ENCODE assay signal across 10 cellular contexts in the genomic region with DNA sequence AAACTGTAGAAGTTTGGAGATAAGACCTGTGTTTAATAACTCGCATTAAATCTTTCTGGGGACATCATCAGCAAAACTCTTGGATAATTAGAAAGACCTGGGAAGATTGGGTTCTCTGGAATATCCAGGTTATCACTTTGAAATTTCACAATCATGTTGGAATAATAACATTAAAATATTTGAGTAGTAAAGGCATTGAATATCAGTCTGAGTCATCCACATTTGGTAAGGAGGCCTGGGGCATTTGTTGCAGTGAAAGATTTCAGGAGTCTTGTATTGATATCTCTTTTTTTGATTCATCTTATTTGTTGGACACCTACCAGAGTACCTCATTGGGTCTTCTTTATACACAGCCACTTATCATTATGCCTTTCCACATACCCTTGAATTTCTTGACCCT.
DNase-seq lines count a peak whose midpoint lies in the region; ATAC-seq and TF ChIP-seq lines count a peak whose summit lies in the region.
"Had no signal": no experiment of that assay in that cellular context is flagged by ENCODE, and none has a peak within 500 bp of the region (broad histone marks: within the 10 kb centered on the region; RNA-seq: fewer than 3 reads in every experiment).

No MANE protein-coding gene starts in this region.

- H3K9me2 ChIP-seq in SU-DHL-6 (replicated peaks; ENCODE audit: insufficient read depth, low read length): no peaks in the 10 kb centered on the region

- no peaks in the 10 kb centered on the region for H3F3A ChIP-seq in SU-DHL-6 (ENCODE audit: insufficient read depth)

- H3K4me3 ChIP-seq in SU-DHL-6 (ENCODE audit: insufficient read depth, low read length, poor library complexity, severe bottlenecking) (no peak overlapping the region), spleen (peak overlapping the region in 1 of 8 donors; percentile 39), prostate gland (no peak overlapping the region)

- WGBS in spleen, 5 donors: 95 to 100% (median 98%) methylated on average over 1 of the region's 1 CpG
- 86% methylated on average over 1 of the region's 1 CpG for WGBS in prostate gland

- H2AFZ ChIP-seq in SU-DHL-6 (ENCODE audit: low read depth, low read length, severe bottlenecking): peak overlapping the region; percentile 49

- no peaks in the 10 kb centered on the region for H3K79me2 ChIP-seq in SU-DHL-6 (ENCODE audit: insufficient read depth, low read length)

- H3K4me1 ChIP-seq in spleen (peaks cover 13 to 37% (median 24%) of the 10 kb centered on the region in 6 donors), prostate gland (replicated peaks) (no peaks in the 10 kb centered on the region)

- DNase-seq in spleen (no peak), prostate gland (ENCODE audit: low spot score) (no peak)
- DNase-seq: left cardiac atrium; NCI-H1436; stimulated activated naive B cell treated with anti-CD40 and anti-IgM and Interleukin-4, amounts not matched to agents 10 μg/mL and 1 μg/mL and 100 μg/mL, for 72 hours had no signal

- H3K9ac ChIP-seq in SU-DHL-6 (ENCODE audit: low read length): no peak overlapping the region

- H3K27ac ChIP-seq in SU-DHL-6 (ENCODE audit: low read depth, low read length) (no peak overlapping the region), spleen (peak overlapping the region in 5 of 8 donors; percentile 59 to 83 (median 74)), prostate gland (no peak overlapping the region)

- no peaks in the 10 kb centered on the region for H4K20me1 ChIP-seq in SU-DHL-6 (ENCODE audit: low read depth, low read length)

- peak overlapping the region; percentile 41 for H3K4me2 ChIP-seq in SU-DHL-6 (ENCODE audit: low read depth, low read length, poor library complexity, severe bottlenecking)

- no peaks in the 10 kb centered on the region for H3K9me3 ChIP-seq in SU-DHL-6 (ENCODE audit: insufficient read depth, low read length)
- H3K9me3 ChIP-seq in spleen: no peaks in the 10 kb centered on the region
- H3K9me3 ChIP-seq in prostate gland: no peaks in the 10 kb centered on the region

- no peaks in the 10 kb centered on the region for H3K36me3 ChIP-seq in SU-DHL-6 (ENCODE audit: low read length)
- H3K36me3 ChIP-seq in spleen: peaks cover 0 to 8% (median 0%) of the 10 kb centered on the region in 6 donors
- no peaks in the 10 kb centered on the region for H3K36me3 ChIP-seq in prostate gland

- TF ChIP-seq POLR2A in spleen (IDR thresholded peaks at IDR 0.05) (no peak), prostate gland (IDR thresholded peaks at IDR 0.05) (no peak)

- no peak for TF ChIP-seq CTCF in SU-DHL-6 (IDR thresholded peaks at IDR 0.05; ENCODE audit: insufficient read depth, low read length, poor library complexity, severe bottlenecking)
- TF ChIP-seq CTCF in spleen (IDR thresholded peaks at IDR 0.05 in 8 of 11, conservative IDR thresholded peaks at IDR 0.05 in 3 of 11): no peak
- no peak for TF ChIP-seq CTCF in prostate gland (IDR thresholded peaks at IDR 0.05)

- H3K27me3 ChIP-seq in SU-DHL-6 (ENCODE audit: low read length) (no peaks in the 10 kb centered on the region), spleen (replicated peaks in 1 of 7) (no peaks in the 10 kb centered on the region), prostate gland (replicated peaks; ENCODE audit: insufficient read depth) (no peaks in the 10 kb centered on the region)

- intact Hi-C loops in spleen (cut with DNase I; ENCODE audit: low total_unique reads): no loop called here
- intact Hi-C loops in prostate gland (cut with DNase I): loop anchor here (2.0 to 10.0 kb wide), 2 partner anchors 66 to 206 kb away; no protein-coding TSS in a partner anchor

- ATAC-seq in HG02885 (IDR thresholded peaks at IDR 0.05; ENCODE audit: poor library complexity, unreplicated experiment): peak; percentile 5
- peak; percentile 23 for ATAC-seq in esophagus mucosa
- ATAC-seq in HG03139 (IDR thresholded peaks at IDR 0.05; ENCODE audit: unreplicated experiment): no peak
- ATAC-seq in GM21528 (IDR thresholded peaks at IDR 0.05; ENCODE audit: low FRiP score, unreplicated experiment): no peak

Comparison
In these comparisons a context has a peak if more than half of its experiments do, and no peak if none do; other contexts are left out.
1. ATAC-seq: peak in HG02885 (single experiment) and esophagus mucosa (single experiment); none in HG03139 (single experiment) and GM21528 (single experiment).
2. H3K27ac ChIP-seq: peak in spleen (5 of 8); none in SU-DHL-6 (single experiment) and prostate gland (0 of 2).